9 cellular contexts compared by ENCODE assay signal in genomic region chr4:145176641-145177432, GRCh38. TPM values are rescaled to one million over a fixed set of nuclear protein-coding genes. Genes with fewer than 3 reads are reported as not detected.
DNase-seq lines count a peak whose midpoint lies in the region; ATAC-seq and TF ChIP-seq lines count a peak whose summit lies in the region.
"Had no signal": no experiment of that assay in that cellular context is flagged by ENCODE, and none has a peak within 500 bp of the region (broad histone marks: within the 10 kb centered on the region; RNA-seq: fewer than 3 reads in every experiment).

No MANE protein-coding gene starts in this region.

- CTCF ChIA-PET in mammary epithelial cell (lab: Charles Lee; ENCODE audit: low non-redundant PET): no interaction called here

- H3F3A ChIP-seq in Loucy (ENCODE audit: low read depth): no peaks in the 10 kb centered on the region

- H3K9me3 ChIP-seq in Loucy (ENCODE audit: insufficient read depth, low read depth, low read length) (no peaks in the 10 kb centered on the region), mammary epithelial cell (replicated peaks; ENCODE audit: insufficient read depth, low read length) (no peaks in the 10 kb centered on the region)

- no peaks in the 10 kb centered on the region for H3K9me3 Mint-ChIP-seq in CD14-positive monocyte
- no peaks in the 10 kb centered on the region for H3K9me3 Mint-ChIP-seq in naive thymus-derived CD8-positive, alpha-beta T cell

- H3K79me2 ChIP-seq in Loucy (ENCODE audit: insufficient read depth, low read length) (peaks cover 86% of the 10 kb centered on the region), mammary epithelial cell (ENCODE audit: insufficient read depth, low read length) (peaks cover 82% of the 10 kb centered on the region)

- DNase-seq in CD14-positive monocyte (ENCODE audit: low spot score) (no peak), mammary epithelial cell (peak; percentile 35), NCI-H345 treated with DMSO at 0.1 percent for 48 hours (lab: John Stamatoyannopoulos, UW; ENCODE audit: unreplicated experiment) (no peak)
- DNase-seq in naive thymus-derived CD8-positive, alpha-beta T cell: peak in 2 of 10 donors; percentile 2 to 12
- no peak for DNase-seq in activated effector memory CD4-positive, alpha-beta T cell treated with Interleukin-2 at 50 U/mL for 16 hours
- no peak for DNase-seq in stimulated activated CD4-positive, alpha-beta T cell treated with anti-CD3 and anti-CD28 coated beads, Interleukin-2, amount 100 ng/mL, for 48 hours
- DNase-seq: NCI-H1105 treated with DMSO at 0.1 percent for 48 hours had no signal

- H3K36me3 ChIP-seq in Loucy (ENCODE audit: insufficient read depth, low read length): peaks cover 20% of the 10 kb centered on the region
- H3K36me3 ChIP-seq in mammary epithelial cell (ENCODE audit: insufficient read depth, low read length): peaks cover 4% of the 10 kb centered on the region

- H3K9ac ChIP-seq in Loucy (ENCODE audit: low read depth, low read length, poor library complexity, severe bottlenecking) (peak overlapping the region; percentile 81), mammary epithelial cell (ENCODE audit: insufficient read depth, low read length) (peak overlapping the region; percentile 94)

- dilution Hi-C loops in mammary epithelial cell (cut with HindIII; ENCODE audit: low sequenced_read_pairs): loop anchor here (5.0 kb wide), 1 partner anchor 80 kb away; the partner anchor contains the start of genes ABCE1 and ANAPC10

- H3K36me3 Mint-ChIP-seq in CD14-positive monocyte: peaks cover 15 to 24% of the 10 kb centered on the region in 2 donors
- peaks cover 0 to 28% (median 19%) of the 10 kb centered on the region in 3 donors for H3K36me3 Mint-ChIP-seq in naive thymus-derived CD8-positive, alpha-beta T cell

- no TSS peak for BruUV-seq in mammary epithelial cell (replicated peaks; lab: Mats Ljungman, UMichigan)

- peak overlapping the region; percentile 92 to 98 (median 94) for H3K27ac Mint-ChIP-seq in CD14-positive monocyte
- H3K27ac Mint-ChIP-seq in naive thymus-derived CD8-positive, alpha-beta T cell: peak overlapping the region; percentile 3 to 98 (median 77)

- H3K27me3 ChIP-seq in Loucy (ENCODE audit: insufficient read depth, low read length, poor library complexity, severe bottlenecking) (no peaks in the 10 kb centered on the region), mammary epithelial cell (ENCODE audit: insufficient read depth, low read length) (no peaks in the 10 kb centered on the region)

- intact Hi-C loops in CD14-positive monocyte (cut with micrococcal nuclease): no loop called here
- intact Hi-C loops in mammary epithelial cell (cut with micrococcal nuclease): no loop called here

- H3K4me1 ChIP-seq in Loucy (ENCODE audit: insufficient read depth, low read length, poor library complexity, severe bottlenecking): peaks cover 54% of the 10 kb centered on the region
- H3K4me1 ChIP-seq in mammary epithelial cell (ENCODE audit: insufficient read depth, low read length): peaks cover 18% of the 10 kb centered on the region

- no peaks in the 10 kb centered on the region for H3K9me2 ChIP-seq in Loucy (replicated peaks; ENCODE audit: low read depth, low read length)

- H3K27me3 Mint-ChIP-seq in CD14-positive monocyte (ENCODE audit: low read depth in 3 of 3): peaks cover 0 to 2% (median under 1%) of the 10 kb centered on the region in 3 donors
- H3K27me3 Mint-ChIP-seq in naive thymus-derived CD8-positive, alpha-beta T cell: peaks cover 0 to 2% (median 0%) of the 10 kb centered on the region in 5 donors

- H3K4me1 Mint-ChIP-seq in CD14-positive monocyte: peaks cover 41% of the 10 kb centered on the region
- peaks cover 33 to 70% (median 57%) of the 10 kb centered on the region in 4 donors for H3K4me1 Mint-ChIP-seq in naive thymus-derived CD8-positive, alpha-beta T cell

- no peak for ATAC-seq in naive thymus-derived CD8-positive, alpha-beta T cell
- no peak for ATAC-seq in HG02678 (IDR thresholded peaks at IDR 0.05; ENCODE audit: unreplicated experiment)

- H4K20me1 ChIP-seq in Loucy (ENCODE audit: insufficient read depth, low read length, poor library complexity, severe bottlenecking) (peaks cover 71% of the 10 kb centered on the region), mammary epithelial cell (ENCODE audit: insufficient read depth, low read length) (no peaks in the 10 kb centered on the region)

- H3K27ac ChIP-seq in mammary epithelial cell (ENCODE audit: insufficient read depth, low read depth, low read length): peak overlapping the region; percentile 84

- POLR2A ChIA-PET in naive thymus-derived CD8-positive, alpha-beta T cell (lab: Charles Lee): interaction anchor here (3.2 kb wide), 1 partner anchor 78 kb away, joined by 23 read pairs; the partner anchor contains the start of genes ABCE1 and ANAPC10

- H3K4me2 ChIP-seq in Loucy (ENCODE audit: low read depth, low read length, poor library complexity, severe bottlenecking) (peak overlapping the region; percentile 98), mammary epithelial cell (ENCODE audit: insufficient read depth, low read depth, low read length) (peak overlapping the region; percentile 86)

- H3K4me3 ChIP-seq in Loucy (ENCODE audit: low read length, poor library complexity, severe bottlenecking) (peak overlapping the region; percentile 97), mammary epithelial cell (replicated peaks in 1 of 3; ENCODE audit: insufficient read depth in 1 of 3, low read depth in 2 of 3, low read length in 3 of 3) (peak overlapping the region; percentile 58 to 86 (median 69))

- H3K4me3 Mint-ChIP-seq in CD14-positive monocyte: peak overlapping the region in 1 of 2 donors; percentile 30
- H3K4me3 Mint-ChIP-seq in naive thymus-derived CD8-positive, alpha-beta T cell: peak overlapping the region; percentile 83 to 96 (median 92)

- H2AFZ ChIP-seq in Loucy (ENCODE audit: low read length) (no peak overlapping the region), mammary epithelial cell (ENCODE audit: low read depth, low read length) (no peak overlapping the region)

- TF ChIP-seq CTCF in CD14-positive monocyte (IDR thresholded peaks at IDR 0.05) (no peak), Loucy (conservative IDR thresholded peaks at IDR 0.05; ENCODE audit: low read length) (no peak), mammary epithelial cell (conservative IDR thresholded peaks at IDR 0.05 in 1 of 2, IDR thresholded peaks at IDR 0.05 in 1 of 2; ENCODE audit: extremely low read depth in 1 of 2, insufficient read depth in 1 of 2, low read depth in 1 of 2, low read length in 2 of 2) (no peak)

- WGBS in mammary epithelial cell (ENCODE audit: low coverage, missing lambda C conversion rate): 60% methylated on average over 9 of the region's 9 CpGs

- in situ Hi-C loops in mammary epithelial cell (cut with MboI; ENCODE audit: low sequenced_read_pairs in 2 of 2): no loop called here

RNA-seq across cellular contexts. Expression of gene OTUD4, which starts 3.6 kb away (rescaled TPM):
- polyA plus RNA-seq in CD14-positive monocyte: 1 to 10 TPM; 7.5 to 9.0 TPM
- 10 to 100 TPM; 32.3 to 49.1 TPM for total RNA-seq in mammary epithelial cell
- polyA plus RNA-seq in mammary epithelial cell: 18.2 TPM
- 53.2 TPM for polyA minus RNA-seq in mammary epithelial cell
- 10 to 100 TPM; 56.7 to 61.8 TPM for total RNA-seq in naive thymus-derived CD8-positive, alpha-beta T cell
- polyA plus RNA-seq in naive thymus-derived CD8-positive, alpha-beta T cell: 10 to 100 TPM; 14.7 to 17.9 (median 14.9) TPM
